In the genomic region with DNA sequence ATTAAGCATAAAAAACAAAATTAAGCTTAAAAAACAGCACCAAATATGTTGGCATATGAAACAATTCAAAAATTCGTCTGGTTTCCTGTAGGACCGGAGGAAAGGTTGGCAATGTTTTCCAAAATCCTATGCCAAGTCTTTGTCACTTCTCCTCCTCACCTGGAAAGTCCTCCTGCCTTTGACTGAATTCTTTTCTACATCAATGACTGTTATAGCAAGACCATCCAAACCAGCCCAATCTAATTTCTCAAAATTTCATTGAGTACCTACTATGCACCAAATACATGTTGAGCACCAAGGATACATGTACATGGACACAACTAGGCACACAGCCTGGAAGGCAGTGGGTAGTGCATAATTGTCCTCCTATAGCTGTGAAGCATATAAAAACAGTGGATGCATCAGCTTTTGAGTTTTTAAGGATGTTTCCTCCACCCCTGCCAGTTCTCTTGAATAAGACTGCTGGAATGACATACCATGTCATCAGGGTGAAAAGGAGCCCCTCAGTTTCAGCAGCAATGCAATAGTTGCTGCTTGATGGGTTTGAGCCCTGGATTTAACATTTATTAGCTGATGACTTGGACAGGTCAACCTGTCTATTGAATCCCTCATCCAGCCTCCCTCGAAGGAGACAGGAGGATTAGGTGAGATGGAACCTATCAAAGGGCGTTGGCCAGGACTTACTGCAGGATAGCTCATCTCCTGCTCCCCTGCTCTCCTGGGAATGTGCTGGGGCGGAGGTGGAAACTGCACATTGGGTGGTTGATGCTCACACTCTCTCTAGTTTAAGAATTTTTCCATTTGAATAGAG, we compare ENCODE assay signal across 12 cellular contexts. TPM values are rescaled to one million over a fixed set of nuclear protein-coding genes. Genes with fewer than 3 reads are reported as not detected.
"Had no signal": no experiment of that assay in that cellular context is flagged by ENCODE, and none has a peak within 500 bp of the region (broad histone marks: within the 10 kb centered on the region; RNA-seq: fewer than 3 reads in every experiment).

No MANE protein-coding gene starts in this region.

- H3K4me1 ChIP-seq: HAP-1 had no signal

- ATAC-seq: GM23338, HCT116 had no signal

- FAIRE-seq: H1, H54 had no signal

- H3K9me3 ChIP-seq: HAP-1 had no signal

- H3K4me2 ChIP-seq: GM23338 had no signal

- H3K9ac ChIP-seq: GM23248 had no signal

- H2AFZ ChIP-seq: GM23248, GM23338 had no signal

- H3K27ac ChIP-seq: GM23248 had no signal

- DNase-seq: GM23248, GOT3, H7, H9, HCEC 1CT, HFFc6 had no signal

- H3K4me3 ChIP-seq: GM23248, GM23338, HAP-1 had no signal

- H3K36me3 ChIP-seq: HAP-1 had no signal

RNA-seq across cellular contexts. Expression of gene FABP1, which starts 4.5 kb away (rescaled TPM):
- total RNA-seq: GM23248, GM23338, H1, H4, H7, H9, HFFc6 had no signal
- polyA plus RNA-seq: GM23248, GM23338 had no signal

RNA-seq across cellular contexts. Expression of gene THNSL2, which starts 46.8 kb away (rescaled TPM):
- total RNA-seq: H4, HFFc6 had no signal

RNA-seq across cellular contexts. Expression of gene SMYD1, which starts 55.7 kb away (rescaled TPM):
- total RNA-seq: GM23248, H1, H4, H9, HFFc6 had no signal
- polyA plus RNA-seq: GM23248, GM23338 had no signal
